ENCODE assay signal across 20 cellular contexts in genomic region chr4:48300004-48300403, GRCh38. TPM values are rescaled to one million over a fixed set of nuclear protein-coding genes. Genes with fewer than 3 reads are reported as not detected.
DNase-seq lines count a peak whose midpoint lies in the region; ATAC-seq and TF ChIP-seq lines count a peak whose summit lies in the region.
"Had no signal": no experiment of that assay in that cellular context is flagged by ENCODE, and none has a peak within 500 bp of the region (broad histone marks: within the 10 kb centered on the region; RNA-seq: fewer than 3 reads in every experiment).

No MANE protein-coding gene starts in this region.

- H3K27ac ChIP-seq in right cardiac atrium (ENCODE audit: low read length) (no peak overlapping the region), coronary artery (no peak overlapping the region)
- H3K27ac ChIP-seq: PC-9, SJCRH30 had no signal

- intact Hi-C loops in right cardiac atrium (cut with DNase I), result no loop called here

- H3K9me3 ChIP-seq in right cardiac atrium (ENCODE audit: control insufficient read depth, low read length), result no peaks in the 10 kb centered on the region
- H3K9me3 ChIP-seq: Caco-2, SJCRH30 had no signal

- DNase-seq in AG10803 (ENCODE audit: low read depth), result peak; percentile 19
- peak; percentile 30 for DNase-seq in LHCN-M2 (ENCODE audit: low read depth)
- peak; percentile 55 for DNase-seq in choroid plexus epithelial cell (ENCODE audit: low read depth)
- peak; percentile 65 for DNase-seq in iris pigment epithelial cell (ENCODE audit: low read depth)
- DNase-seq in DMS153 treated with DMSO at 0.1 percent for 48 hours (lab: John Stamatoyannopoulos, UW; ENCODE audit: unreplicated experiment), result no peak
- no peak for DNase-seq in NCI-H2227 (lab: John Stamatoyannopoulos, UW; ENCODE audit: unreplicated experiment)
- DNase-seq in right cardiac atrium, result no peak
- no peak for DNase-seq in coronary artery (ENCODE audit: low spot score)
- DNase-seq: Caco-2; CD4-positive, CD25-positive, alpha-beta regulatory T cell; DMS153; KBM-7; NCI-H1048; NCI-H146; NCI-H2081; NCI-H510A treated with DMSO at 0.1 percent for 48 hours; NCI-H82; PC-9; SJCRH30 had no signal

- ATAC-seq in right cardiac atrium, result no peak

- H3K4me1 ChIP-seq in right cardiac atrium (ENCODE audit: control insufficient read depth, insufficient read depth, low read length), result no peaks in the 10 kb centered on the region
- H3K4me1 ChIP-seq: Caco-2, SJCRH30 had no signal

- 67% methylated on average over 2 of the region's 2 CpGs for WGBS in right cardiac atrium

- H3K27me3 ChIP-seq in right cardiac atrium (ENCODE audit: control insufficient read depth, insufficient read depth), result no peaks in the 10 kb centered on the region
- H3K27me3 ChIP-seq: SJCRH30 had no signal

- H3K4me3 ChIP-seq in AG10803 (ENCODE audit: low read length) (no peak overlapping the region), choroid plexus epithelial cell (ENCODE audit: low read depth, low read length) (no peak overlapping the region), right cardiac atrium (ENCODE audit: low read length) (no peak overlapping the region), coronary artery (no peak overlapping the region)
- H3K4me3 ChIP-seq: PC-9, SJCRH30 had no signal

- no peak for TF ChIP-seq CTCF in AG10803 (conservative IDR thresholded peaks at IDR 0.05; ENCODE audit: low read length)
- TF ChIP-seq CTCF in choroid plexus epithelial cell (conservative IDR thresholded peaks at IDR 0.05; ENCODE audit: low read depth, low read length), result no peak
- no peak for TF ChIP-seq CTCF in coronary artery (IDR thresholded peaks at IDR 0.05)

RNA-seq across cellular contexts. Expression of gene TEC, which starts 30.4 kb away (rescaled TPM):
- total RNA-seq in LHCN-M2 (2014; rRNA removed) (6.8 and 7.3 TPM in 2 replicates), right cardiac atrium (1 to 10 TPM; 1.5 to 3.7 (median 2.0) TPM)
- polyA plus RNA-seq in LHCN-M2 (2012), result 1.7 TPM
- 0.84 TPM for polyA plus RNA-seq in right cardiac atrium
- total RNA-seq: G401 had no signal

RNA-seq across cellular contexts. Expression of gene SLAIN2, which starts 41.3 kb away (rescaled TPM):
- 25.8 and 80.9 TPM in 2 replicates for total RNA-seq in LHCN-M2 (2014; rRNA removed)
- 30.7 TPM for polyA plus RNA-seq in LHCN-M2 (2012)
- total RNA-seq in right cardiac atrium, result 100 to 1,000 TPM; 119 to 123 (median 120) TPM
- 46.1 TPM for polyA plus RNA-seq in right cardiac atrium

Comparison
In these comparisons a context has a peak if more than half of its experiments do, and no peak if none do; other contexts are left out.
1. DNase-seq: peak in AG10803 (single experiment), LHCN-M2 (single experiment), choroid plexus epithelial cell (single experiment) and iris pigment epithelial cell (single experiment); none in DMS153 treated with DMSO at 0.1 percent for 48 hours (single experiment), NCI-H2227 (single experiment), right cardiac atrium (0 of 3) and coronary artery (single experiment).